7 cellular contexts compared by ENCODE assay signal in genomic region chr7:156124356-156124755, GRCh38.
"Had no signal": no experiment of that assay in that cellular context is flagged by ENCODE, and none has a peak within 500 bp of the region (broad histone marks: within the 10 kb centered on the region; RNA-seq: fewer than 3 reads in every experiment).

No MANE protein-coding gene starts in this region.

- H3K4me3 Mint-ChIP-seq: IgD-negative memory B cell had no signal

- ATAC-seq: HepG2, K562 had no signal

- DNase-seq: IMR-90, KBM-7 had no signal

- FAIRE-seq: HepG2, HTR-8/SVneo, K562 had no signal

- H3K27ac Mint-ChIP-seq: IgD-negative memory B cell had no signal

- H3K4me3 ChIP-seq: K562 had no signal

- H3K27ac ChIP-seq: HL-60 had no signal

- H3K4me1 Mint-ChIP-seq: IgD-negative memory B cell had no signal
